ENCODE assay signal across 1 cellular context in genomic region chr5:149370878-149371277, GRCh38.
TF ChIP-seq lines count a peak whose summit lies in the region.

No MANE protein-coding gene starts in this region.

TF ChIP-seq in HepG2, 621 proteins besides CTCF, POLR2A, EP300 and RAD21:
- 0 out of 2 replicates have a peak, but pooled peaks have one; percentile 31 for TF ChIP-seq ZNF501 (CRISPR knock-in tag; IDR thresholded peaks at IDR 0.05)
- TF ChIP-seq ZNF557 (CRISPR knock-in tag; IDR thresholded peaks at IDR 0.05) = no peak
